In the genomic region with DNA sequence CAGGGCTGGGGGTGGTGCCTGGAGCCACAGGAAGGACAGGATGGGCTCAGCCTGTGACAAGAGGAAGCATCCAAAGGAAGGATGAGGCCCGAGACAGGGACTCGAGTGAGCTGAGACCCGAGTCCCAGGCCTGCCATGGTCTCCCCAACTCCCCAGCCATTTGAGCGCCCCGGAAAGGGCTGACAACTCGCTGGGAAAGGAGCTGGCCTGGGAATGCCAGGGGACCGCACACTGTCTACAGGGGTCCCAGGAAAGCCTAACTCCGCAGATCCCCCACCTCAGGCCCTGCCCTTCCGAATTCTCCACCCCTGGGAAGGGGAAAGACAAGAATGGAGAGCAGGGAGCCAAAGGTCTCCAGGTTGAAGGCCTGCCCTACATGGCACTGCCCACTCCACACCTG, we compare ENCODE assay signal across 1 cellular context.
TF ChIP-seq lines count a peak whose summit lies in the region.

No MANE protein-coding gene starts in this region.

TF ChIP-seq in WTC11, 78 proteins besides CTCF, POLR2A, EP300 and RAD21 (continued from another document):
- no peak for TF ChIP-seq AR (CRISPR knock-in tag; IDR thresholded peaks at IDR 0.05)
- TF ChIP-seq, protein P1, sequence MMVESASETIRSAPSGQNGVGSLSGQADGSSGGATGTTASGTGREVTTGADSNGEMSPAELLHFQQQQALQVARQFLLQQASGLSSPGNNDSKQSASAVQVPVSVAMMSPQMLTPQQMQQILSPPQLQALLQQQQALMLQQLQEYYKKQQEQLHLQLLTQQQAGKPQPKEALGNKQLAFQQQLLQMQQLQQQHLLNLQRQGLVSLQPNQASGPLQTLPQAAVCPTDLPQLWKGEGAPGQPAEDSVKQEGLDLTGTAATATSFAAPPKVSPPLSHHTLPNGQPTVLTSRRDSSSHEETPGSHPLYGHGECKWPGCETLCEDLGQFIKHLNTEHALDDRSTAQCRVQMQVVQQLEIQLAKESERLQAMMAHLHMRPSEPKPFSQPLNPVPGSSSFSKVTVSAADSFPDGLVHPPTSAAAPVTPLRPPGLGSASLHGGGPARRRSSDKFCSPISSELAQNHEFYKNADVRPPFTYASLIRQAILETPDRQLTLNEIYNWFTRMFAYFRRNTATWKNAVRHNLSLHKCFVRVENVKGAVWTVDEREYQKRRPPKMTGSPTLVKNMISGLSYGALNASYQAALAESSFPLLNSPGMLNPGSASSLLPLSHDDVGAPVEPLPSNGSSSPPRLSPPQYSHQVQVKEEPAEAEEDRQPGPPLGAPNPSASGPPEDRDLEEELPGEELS (CRISPR knock-in tag; IDR thresholded peaks at IDR 0.05) = no peak
- no peak for TF ChIP-seq FOXK1 (CRISPR knock-in tag; IDR thresholded peaks at IDR 0.05)
- TF ChIP-seq ZNF263 (CRISPR knock-in tag; IDR thresholded peaks at IDR 0.05; ENCODE audit: low read depth) = no peak
- no peak for TF ChIP-seq ZNF423 (CRISPR knock-in tag; IDR thresholded peaks at IDR 0.05)
- TF ChIP-seq E2F5 (CRISPR knock-in tag; IDR thresholded peaks at IDR 0.05) = no peak
